Comparison of ENCODE assay signal across 1 cellular context in genomic region chr2:174072857-174073256, GRCh38.
A peak's percentile ranks its signal among the peaks of the same experiment; 100 is the strongest.
TF ChIP-seq lines count a peak whose summit lies in the region.

No MANE protein-coding gene starts in this region.

TF ChIP-seq in HepG2, 621 proteins besides CTCF, POLR2A, EP300 and RAD21 (continued from another document):
- TF ChIP-seq AKNA (CRISPR knock-in tag; IDR thresholded peaks at IDR 0.05; ENCODE audit: borderline replicate concordance) (no peak), ZNF770 (CRISPR knock-in tag; IDR thresholded peaks at IDR 0.05) (peak; percentile 55; the same call in 1 of the 2 replicates)
